9 cellular contexts compared by ENCODE assay signal in genomic region chr13:32736648-32737047, GRCh38.
A peak's percentile ranks its signal among the peaks of the same experiment; 100 is the strongest.
DNase-seq lines count a peak whose midpoint lies in the region; ATAC-seq and TF ChIP-seq lines count a peak whose summit lies in the region.
"Had no signal": no experiment of that assay in that cellular context is flagged by ENCODE, and none has a peak within 500 bp of the region (broad histone marks: within the 10 kb centered on the region; RNA-seq: fewer than 3 reads in every experiment).

No MANE protein-coding gene starts in this region.

- H3K27ac ChIP-seq in right lobe of liver (peak overlapping the region; percentile 68 to 79 (median 77)), subcutaneous abdominal adipose tissue (ENCODE audit: low read depth, low read length) (peak overlapping the region; percentile 79)

- H3K36me3 ChIP-seq in right lobe of liver, result peaks cover 0 to 4% (median 0%) of the 10 kb centered on the region in 4 donors
- H3K36me3 ChIP-seq in subcutaneous abdominal adipose tissue (ENCODE audit: control insufficient read depth in 5 of 5, insufficient read depth in 5 of 5, low read length in 5 of 5), result peaks cover under 1 to 5% (median 1%) of the 10 kb centered on the region in 5 donors

- no peaks in the 10 kb centered on the region for H3K9me3 ChIP-seq in right lobe of liver
- no peaks in the 10 kb centered on the region for H3K9me3 ChIP-seq in subcutaneous abdominal adipose tissue (ENCODE audit: control insufficient read depth in 5 of 5, low read length in 5 of 5)

- no peak for ATAC-seq in activated T-cell treated with anti-CD3 and anti-CD28 coated beads, Interleukin-2, amount 50 U/mL, for 4 hours
- peak in 1 of 2 donors; percentile 10 for ATAC-seq in activated naive CD4-positive, alpha-beta T cell treated with anti-CD3 and anti-CD28 coated beads, Interleukin-2, amount 50 U/mL, for 72 hours
- peak; percentile 78 to 82 (median 81) for ATAC-seq in right lobe of liver

- DNase-seq in activated T-cell treated with anti-CD3 and anti-CD28 coated beads, Interleukin-2, amount 50 U/mL, for 4 hours, result no peak
- no peak for DNase-seq in activated T-cell treated with anti-CD3 and anti-CD28 coated beads, Interleukin-2, amount 50 U/mL, for 48 hours
- DNase-seq in activated naive CD4-positive, alpha-beta T cell treated with anti-CD3 and anti-CD28 coated beads, Interleukin-2, amount 50 U/mL, for 72 hours (ENCODE audit: low spot score in 2 of 2), result no peak
- DNase-seq in right lobe of liver, result no peak
- DNase-seq in NCI-H524 treated with DMSO at 0.1 percent for 48 hours (lab: John Stamatoyannopoulos, UW), result no peak
- DNase-seq in pons (ENCODE audit: low spot score), result no peak
- DNase-seq in kidney tubule cell (ENCODE audit: low spot score), result no peak
- DNase-seq: activated CD8-positive, alpha-beta memory T cell treated with anti-CD3 and anti-CD28 coated beads, Interleukin-2, amount 50 U/mL, for 48 hours had no signal

- H3K4me3 Mint-ChIP-seq in activated T-cell treated with anti-CD3 and anti-CD28 coated beads, Interleukin-2, amount 50 U/mL, for 4 hours, result peak overlapping the region; percentile 82

- 9% methylated on average over 4 of the region's 4 CpGs for WGBS in right lobe of liver (ENCODE audit: insufficient coverage, low coverage, low lambda C conversion rate, missing lambda C conversion rate)

- no peaks in the 10 kb centered on the region for H3K27me3 Mint-ChIP-seq in activated T-cell treated with anti-CD3 and anti-CD28 coated beads, Interleukin-2, amount 50 U/mL, for 4 hours (ENCODE audit: low read depth)

- peak overlapping the region; percentile 24 to 44 (median 34) for H3K4me3 ChIP-seq in right lobe of liver
- H3K4me3 ChIP-seq in subcutaneous abdominal adipose tissue (ENCODE audit: low read depth in 1 of 5, low read length in 5 of 5), result peak overlapping the region in 4 of 5 donors; percentile 46 to 66 (median 59)

- peaks cover 45% of the 10 kb centered on the region for H3K4me1 Mint-ChIP-seq in activated T-cell treated with anti-CD3 and anti-CD28 coated beads, Interleukin-2, amount 50 U/mL, for 4 hours (ENCODE audit: low read depth)

- peak overlapping the region; percentile 50 to 85 for H3K27ac Mint-ChIP-seq in activated naive CD4-positive, alpha-beta T cell treated with anti-CD3 and anti-CD28 coated beads, Interleukin-2, amount 50 U/mL, for 72 hours

- H3K4me1 ChIP-seq in right lobe of liver (peaks cover 0 to 18% (median 3%) of the 10 kb centered on the region in 4 donors), subcutaneous abdominal adipose tissue (ENCODE audit: control insufficient read depth in 5 of 5, insufficient read depth in 5 of 5, low read length in 5 of 5) (peaks cover 0 to 21% (median 8%) of the 10 kb centered on the region in 5 donors)

- no peaks in the 10 kb centered on the region for H3K9me3 Mint-ChIP-seq in activated T-cell treated with anti-CD3 and anti-CD28 coated beads, Interleukin-2, amount 50 U/mL, for 4 hours
- no peaks in the 10 kb centered on the region for H3K9me3 Mint-ChIP-seq in activated naive CD4-positive, alpha-beta T cell treated with anti-CD3 and anti-CD28 coated beads, Interleukin-2, amount 50 U/mL, for 72 hours

- TF ChIP-seq CTCF in right lobe of liver (IDR thresholded peaks at IDR 0.05), result no peak

- intact Hi-C loops in right lobe of liver (cut with DNase I), result no loop called here

- no peaks in the 10 kb centered on the region for H3K27me3 ChIP-seq in right lobe of liver
- H3K27me3 ChIP-seq in subcutaneous abdominal adipose tissue (ENCODE audit: control insufficient read depth in 5 of 5, insufficient read depth in 4 of 5, low read length in 5 of 5), result no peaks in the 10 kb centered on the region

- H3K36me3 Mint-ChIP-seq in activated T-cell treated with anti-CD3 and anti-CD28 coated beads, Interleukin-2, amount 50 U/mL, for 4 hours (ENCODE audit: insufficient read depth), result peaks cover 16% of the 10 kb centered on the region
- H3K36me3 Mint-ChIP-seq in activated naive CD4-positive, alpha-beta T cell treated with anti-CD3 and anti-CD28 coated beads, Interleukin-2, amount 50 U/mL, for 72 hours, result peaks cover 0 to 5% of the 10 kb centered on the region in 2 donors

- TF ChIP-seq POLR2A in right lobe of liver (IDR thresholded peaks at IDR 0.05), result no peak

- H3K9ac ChIP-seq in subcutaneous abdominal adipose tissue (ENCODE audit: low read length in 5 of 5), result peak overlapping the region in 4 of 5 donors; percentile 25 to 76 (median 69)

Comparison
In these comparisons a context has a peak if more than half of its experiments do, and no peak if none do; other contexts are left out.
1. ATAC-seq: peak in right lobe of liver (4 of 4); none in activated T-cell treated with anti-CD3 and anti-CD28 coated beads, Interleukin-2, amount 50 U/mL, for 4 hours (0 of 2).